1 cellular context compared by ENCODE assay signal in the genomic region with DNA sequence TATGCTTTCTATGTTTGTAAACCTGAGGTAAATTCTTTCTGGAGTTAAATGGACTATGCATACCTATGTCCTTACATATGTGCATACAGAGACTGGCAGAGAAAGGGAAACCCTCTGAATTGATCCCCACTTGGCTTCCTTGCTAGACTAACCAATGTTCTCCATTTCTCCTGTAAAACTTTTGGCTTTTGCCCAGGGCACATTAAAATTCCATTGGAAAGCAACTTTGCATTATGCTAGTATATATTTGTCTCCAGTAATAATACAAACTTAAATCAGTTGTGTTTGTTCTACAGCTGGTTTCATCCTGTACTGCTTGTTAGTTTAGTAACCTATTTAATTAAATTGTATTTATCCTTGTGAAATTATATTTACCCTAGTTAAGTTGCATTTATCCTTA.
TF ChIP-seq lines count a peak whose summit lies in the region.

No MANE protein-coding gene starts in this region.

TF ChIP-seq in GM23338, 12 proteins besides CTCF, POLR2A, EP300 and RAD21 (continued from another document):
- TF ChIP-seq, protein P1, sequence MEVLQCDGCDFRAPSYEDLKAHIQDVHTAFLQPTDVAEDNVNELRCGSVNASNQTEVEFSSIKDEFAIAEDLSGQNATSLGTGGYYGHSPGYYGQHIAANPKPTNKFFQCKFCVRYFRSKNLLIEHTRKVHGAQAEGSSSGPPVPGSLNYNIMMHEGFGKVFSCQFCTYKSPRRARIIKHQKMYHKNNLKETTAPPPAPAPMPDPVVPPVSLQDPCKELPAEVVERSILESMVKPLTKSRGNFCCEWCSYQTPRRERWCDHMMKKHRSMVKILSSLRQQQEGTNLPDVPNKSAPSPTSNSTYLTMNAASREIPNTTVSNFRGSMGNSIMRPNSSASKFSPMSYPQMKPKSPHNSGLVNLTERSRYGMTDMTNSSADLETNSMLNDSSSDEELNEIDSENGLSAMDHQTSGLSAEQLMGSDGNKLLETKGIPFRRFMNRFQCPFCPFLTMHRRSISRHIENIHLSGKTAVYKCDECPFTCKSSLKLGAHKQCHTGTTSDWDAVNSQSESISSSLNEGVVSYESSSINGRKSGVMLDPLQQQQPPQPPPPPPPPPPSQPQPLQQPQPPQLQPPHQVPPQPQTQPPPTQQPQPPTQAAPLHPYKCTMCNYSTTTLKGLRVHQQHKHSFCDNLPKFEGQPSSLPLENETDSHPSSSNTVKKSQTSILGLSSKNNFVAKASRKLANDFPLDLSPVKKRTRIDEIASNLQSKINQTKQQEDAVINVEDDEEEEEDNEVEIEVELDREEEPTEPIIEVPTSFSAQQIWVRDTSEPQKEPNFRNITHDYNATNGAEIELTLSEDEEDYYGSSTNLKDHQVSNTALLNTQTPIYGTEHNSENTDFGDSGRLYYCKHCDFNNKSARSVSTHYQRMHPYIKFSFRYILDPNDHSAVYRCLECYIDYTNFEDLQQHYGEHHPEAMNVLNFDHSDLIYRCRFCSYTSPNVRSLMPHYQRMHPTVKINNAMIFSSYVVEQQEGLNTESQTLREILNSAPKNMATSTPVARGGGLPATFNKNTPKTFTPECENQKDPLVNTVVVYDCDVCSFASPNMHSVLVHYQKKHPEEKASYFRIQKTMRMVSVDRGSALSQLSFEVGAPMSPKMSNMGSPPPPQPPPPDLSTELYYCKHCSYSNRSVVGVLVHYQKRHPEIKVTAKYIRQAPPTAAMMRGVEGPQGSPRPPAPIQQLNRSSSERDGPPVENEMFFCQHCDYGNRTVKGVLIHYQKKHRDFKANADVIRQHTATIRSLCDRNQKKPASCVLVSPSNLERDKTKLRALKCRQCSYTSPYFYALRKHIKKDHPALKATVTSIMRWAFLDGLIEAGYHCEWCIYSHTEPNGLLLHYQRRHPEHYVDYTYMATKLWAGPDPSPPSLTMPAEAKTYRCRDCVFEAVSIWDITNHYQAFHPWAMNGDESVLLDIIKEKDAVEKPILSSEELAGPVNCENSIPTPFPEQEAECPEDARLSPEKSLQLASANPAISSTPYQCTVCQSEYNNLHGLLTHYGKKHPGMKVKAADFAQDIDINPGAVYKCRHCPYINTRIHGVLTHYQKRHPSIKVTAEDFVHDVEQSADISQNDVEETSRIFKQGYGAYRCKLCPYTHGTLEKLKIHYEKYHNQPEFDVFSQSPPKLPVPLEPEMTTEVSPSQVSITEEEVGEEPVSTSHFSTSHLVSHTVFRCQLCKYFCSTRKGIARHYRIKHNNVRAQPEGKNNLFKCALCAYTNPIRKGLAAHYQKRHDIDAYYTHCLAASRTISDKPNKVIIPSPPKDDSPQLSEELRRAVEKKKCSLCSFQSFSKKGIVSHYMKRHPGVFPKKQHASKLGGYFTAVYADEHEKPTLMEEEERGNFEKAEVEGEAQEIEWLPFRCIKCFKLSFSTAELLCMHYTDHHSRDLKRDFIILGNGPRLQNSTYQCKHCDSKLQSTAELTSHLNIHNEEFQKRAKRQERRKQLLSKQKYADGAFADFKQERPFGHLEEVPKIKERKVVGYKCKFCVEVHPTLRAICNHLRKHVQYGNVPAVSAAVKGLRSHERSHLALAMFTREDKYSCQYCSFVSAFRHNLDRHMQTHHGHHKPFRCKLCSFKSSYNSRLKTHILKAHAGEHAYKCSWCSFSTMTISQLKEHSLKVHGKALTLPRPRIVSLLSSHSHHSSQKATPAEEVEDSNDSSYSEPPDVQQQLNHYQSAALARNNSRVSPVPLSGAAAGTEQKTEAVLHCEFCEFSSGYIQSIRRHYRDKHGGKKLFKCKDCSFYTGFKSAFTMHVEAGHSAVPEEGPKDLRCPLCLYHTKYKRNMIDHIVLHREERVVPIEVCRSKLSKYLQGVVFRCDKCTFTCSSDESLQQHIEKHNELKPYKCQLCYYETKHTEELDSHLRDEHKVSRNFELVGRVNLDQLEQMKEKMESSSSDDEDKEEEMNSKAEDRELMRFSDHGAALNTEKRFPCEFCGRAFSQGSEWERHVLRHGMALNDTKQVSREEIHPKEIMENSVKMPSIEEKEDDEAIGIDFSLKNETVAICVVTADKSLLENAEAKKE (CRISPR knock-in tag; IDR thresholded peaks at IDR 0.05) = peak; percentile 65
